In genomic region chr12:96457191-96457930, GRCh38 we compare ENCODE assay signal across 2 cellular contexts.
TF ChIP-seq lines count a peak whose summit lies in the region.

No MANE protein-coding gene starts in this region.

TF ChIP-seq in GM23338, 12 proteins besides CTCF, POLR2A, EP300 and RAD21:
- no peak for TF ChIP-seq REST (IDR thresholded peaks at IDR 0.05; ENCODE audit: unreplicated experiment)
TF ChIP-seq in GM23338: peak in this region for 0.

TF ChIP-seq in endothelial cell of umbilical vein, 7 proteins besides CTCF, POLR2A, EP300 and RAD21:
- no peak for TF ChIP-seq EZH2 (IDR thresholded peaks at IDR 0.05; ENCODE audit: borderline replicate concordance, low read depth, low read length, severe bottlenecking)
- no peak for TF ChIP-seq JUN (IDR thresholded peaks at IDR 0.05; ENCODE audit: borderline replicate concordance, insufficient read depth, insufficient read length, low read depth)
- no peak for TF ChIP-seq MYC (IDR thresholded peaks at IDR 0.05; ENCODE audit: low read depth, low read length)
- no peak for TF ChIP-seq FOS (IDR thresholded peaks at IDR 0.05; ENCODE audit: borderline replicate concordance, insufficient read depth, low read length)
- TF ChIP-seq MAX (IDR thresholded peaks at IDR 0.05; ENCODE audit: insufficient read depth, insufficient read length), result no peak
